In the genomic region with DNA sequence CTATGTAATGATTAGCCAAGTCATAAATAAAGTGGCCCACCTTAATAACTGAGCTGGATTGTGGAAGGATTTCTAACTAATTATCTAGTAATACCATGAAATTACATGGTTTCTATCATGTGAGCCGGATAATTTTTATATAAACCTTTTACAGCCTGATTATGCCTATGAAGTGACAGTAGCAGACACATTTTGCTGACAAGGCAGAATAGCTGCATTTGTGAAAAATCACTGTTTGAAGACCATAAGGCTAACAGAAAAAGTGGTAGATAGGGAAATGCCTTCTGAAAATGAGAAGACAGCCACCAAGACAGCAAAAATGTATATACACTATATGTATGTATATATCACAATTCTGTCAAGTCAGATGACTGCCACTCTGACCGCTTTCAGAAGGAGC, we compare ENCODE assay signal across 2 cellular contexts.
TF ChIP-seq lines count a peak whose summit lies in the region.

No MANE protein-coding gene starts in this region.

TF ChIP-seq in IMR-90, 13 proteins besides CTCF, POLR2A, EP300 and RAD21:
- TF ChIP-seq MAFK (IDR thresholded peaks at IDR 0.05; ENCODE audit: low read depth, low read length) (peak; percentile 98), CHD1 (IDR thresholded peaks at IDR 0.05; ENCODE audit: low read depth, low read length) (no peak)

TF ChIP-seq in H1, 55 proteins besides CTCF, POLR2A, EP300 and RAD21:
- TF ChIP-seq MAFK (IDR thresholded peaks at IDR 0.05; ENCODE audit: low read depth, low read length): peak; percentile 92
- TF ChIP-seq SIRT6 (IDR thresholded peaks at IDR 0.05; ENCODE audit: low read length): no peak
- no peak for TF ChIP-seq FOSL1 (IDR thresholded peaks at IDR 0.05; ENCODE audit: insufficient read depth, low read depth, low read length)
- no peak for TF ChIP-seq NRF1 (IDR thresholded peaks at IDR 0.05; ENCODE audit: low read depth, low read length)
- no peak for TF ChIP-seq SP1 (IDR thresholded peaks at IDR 0.05; ENCODE audit: low read depth, low read length)
- TF ChIP-seq KDM1A (IDR thresholded peaks at IDR 0.05; ENCODE audit: borderline replicate concordance, low read length): no peak
